In genomic region chr15:92809064-92809879, GRCh38 we compare ENCODE assay signal across 1 cellular context.
TF ChIP-seq lines count a peak whose summit lies in the region.

No MANE protein-coding gene starts in this region.

TF ChIP-seq in HEK293, 187 proteins besides CTCF, POLR2A, EP300 and RAD21 (continued from another document and continues in another):
- TF ChIP-seq, protein P1, sequence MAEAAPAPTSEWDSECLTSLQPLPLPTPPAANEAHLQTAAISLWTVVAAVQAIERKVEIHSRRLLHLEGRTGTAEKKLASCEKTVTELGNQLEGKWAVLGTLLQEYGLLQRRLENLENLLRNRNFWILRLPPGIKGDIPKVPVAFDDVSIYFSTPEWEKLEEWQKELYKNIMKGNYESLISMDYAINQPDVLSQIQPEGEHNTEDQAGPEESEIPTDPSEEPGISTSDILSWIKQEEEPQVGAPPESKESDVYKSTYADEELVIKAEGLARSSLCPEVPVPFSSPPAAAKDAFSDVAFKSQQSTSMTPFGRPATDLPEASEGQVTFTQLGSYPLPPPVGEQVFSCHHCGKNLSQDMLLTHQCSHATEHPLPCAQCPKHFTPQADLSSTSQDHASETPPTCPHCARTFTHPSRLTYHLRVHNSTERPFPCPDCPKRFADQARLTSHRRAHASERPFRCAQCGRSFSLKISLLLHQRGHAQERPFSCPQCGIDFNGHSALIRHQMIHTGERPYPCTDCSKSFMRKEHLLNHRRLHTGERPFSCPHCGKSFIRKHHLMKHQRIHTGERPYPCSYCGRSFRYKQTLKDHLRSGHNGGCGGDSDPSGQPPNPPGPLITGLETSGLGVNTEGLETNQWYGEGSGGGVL (tag by site-specific recombination; IDR thresholded peaks at IDR 0.05), result no peak
- TF ChIP-seq ZNF184 (tag by site-specific recombination; IDR thresholded peaks at IDR 0.05), result peak; percentile 76; the same call in 1 of the 2 replicates
- TF ChIP-seq PATZ1 (tag by site-specific recombination; IDR thresholded peaks at IDR 0.05), result peak; percentile 97
- TF ChIP-seq SETDB1 (IDR thresholded peaks at IDR 0.05; ENCODE audit: insufficient read length, low read length), result no peak
- TF ChIP-seq ZNF394 (tag by site-specific recombination; IDR thresholded peaks at IDR 0.05; ENCODE audit: borderline replicate concordance), result peak; percentile 52; the same call in 1 of the 2 replicates
- TF ChIP-seq MZF1 (tag by site-specific recombination; IDR thresholded peaks at IDR 0.05; ENCODE audit: borderline replicate concordance), result peak; percentile 76; the same call in 1 of the 2 replicates
- no peak for TF ChIP-seq ZNF248 (tag by site-specific recombination; IDR thresholded peaks at IDR 0.05)
- TF ChIP-seq ZNF10 (tag by site-specific recombination; IDR thresholded peaks at IDR 0.05), result peak; percentile 8; the same call in 1 of the 2 replicates
- peak; percentile 95 for TF ChIP-seq KLF8 (tag by site-specific recombination; IDR thresholded peaks at IDR 0.05)
- peak; percentile 83 for TF ChIP-seq ZNF639 (tag by site-specific recombination; IDR thresholded peaks at IDR 0.05)
- TF ChIP-seq, protein P2, sequence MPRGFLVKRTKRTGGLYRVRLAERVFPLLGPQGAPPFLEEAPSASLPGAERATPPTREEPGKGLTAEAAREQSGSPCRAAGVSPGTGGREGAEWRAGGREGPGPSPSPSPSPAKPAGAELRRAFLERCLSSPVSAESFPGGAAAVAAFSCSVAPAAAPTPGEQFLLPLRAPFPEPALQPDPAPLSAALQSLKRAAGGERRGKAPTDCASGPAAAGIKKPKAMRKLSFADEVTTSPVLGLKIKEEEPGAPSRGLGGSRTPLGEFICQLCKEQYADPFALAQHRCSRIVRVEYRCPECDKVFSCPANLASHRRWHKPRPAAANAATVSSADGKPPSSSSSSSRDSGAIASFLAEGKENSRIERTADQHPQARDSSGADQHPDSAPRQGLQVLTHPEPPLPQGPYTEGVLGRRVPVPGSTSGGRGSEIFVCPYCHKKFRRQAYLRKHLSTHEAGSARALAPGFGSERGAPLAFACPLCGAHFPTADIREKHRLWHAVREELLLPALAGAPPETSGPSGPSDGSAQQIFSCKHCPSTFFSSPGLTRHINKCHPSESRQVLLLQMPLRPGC (tag by site-specific recombination; IDR thresholded peaks at IDR 0.05), result peak; percentile 67; the same call in 1 of the 2 replicates
- no peak for TF ChIP-seq ZNF555 (tag by site-specific recombination; conservative IDR thresholded peaks at IDR 0.05)
- TF ChIP-seq ZNF23 (tag by site-specific recombination; IDR thresholded peaks at IDR 0.05; ENCODE audit: borderline replicate concordance), result no peak
- 0 out of 2 replicates have a peak, but pooled peaks have one; percentile 31 for TF ChIP-seq ZNF423 (tag by site-specific recombination; IDR thresholded peaks at IDR 0.05)
- peak; percentile 71; the same call in 1 of the 2 replicates for TF ChIP-seq BCL11B (tag by site-specific recombination; IDR thresholded peaks at IDR 0.05; ENCODE audit: low read depth)
- TF ChIP-seq IKZF3 (tag by site-specific recombination; IDR thresholded peaks at IDR 0.05), result peak; percentile 42; the same call in 1 of the 2 replicates
- TF ChIP-seq ZNF366 (tag by site-specific recombination; conservative IDR thresholded peaks at IDR 0.05), result peak; percentile 89
- no peak for TF ChIP-seq ZNF677 (tag by site-specific recombination; IDR thresholded peaks at IDR 0.05)
- peak; percentile 95 for TF ChIP-seq YY1 (tag by site-specific recombination; IDR thresholded peaks at IDR 0.05)
- peak; percentile 90 for TF ChIP-seq ZXDB (tag by site-specific recombination; IDR thresholded peaks at IDR 0.05)
- TF ChIP-seq, protein P3, sequence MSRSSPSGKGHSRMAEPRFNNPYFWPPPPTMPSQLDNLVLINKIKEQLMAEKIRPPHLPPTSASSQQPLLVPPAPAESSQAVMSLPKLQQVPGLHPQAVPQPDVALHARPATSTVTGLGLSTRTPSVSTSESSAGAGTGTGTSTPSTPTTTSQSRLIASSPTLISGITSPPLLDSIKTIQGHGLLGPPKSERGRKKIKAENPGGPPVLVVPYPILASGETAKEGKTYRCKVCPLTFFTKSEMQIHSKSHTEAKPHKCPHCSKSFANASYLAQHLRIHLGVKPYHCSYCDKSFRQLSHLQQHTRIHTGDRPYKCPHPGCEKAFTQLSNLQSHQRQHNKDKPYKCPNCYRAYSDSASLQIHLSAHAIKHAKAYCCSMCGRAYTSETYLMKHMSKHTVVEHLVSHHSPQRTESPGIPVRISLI (tag by site-specific recombination; IDR thresholded peaks at IDR 0.05), result no peak
- TF ChIP-seq ZNF223 (tag by site-specific recombination; IDR thresholded peaks at IDR 0.05), result no peak
- TF ChIP-seq ZBTB48 (tag by site-specific recombination; IDR thresholded peaks at IDR 0.05), result peak; percentile 77
- no peak; the same call in 1 of the 2 replicates for TF ChIP-seq ZNF580 (tag by site-specific recombination; IDR thresholded peaks at IDR 0.05)
- no peak for TF ChIP-seq ZNF544 (tag by site-specific recombination; IDR thresholded peaks at IDR 0.05)
- TF ChIP-seq, protein P4, sequence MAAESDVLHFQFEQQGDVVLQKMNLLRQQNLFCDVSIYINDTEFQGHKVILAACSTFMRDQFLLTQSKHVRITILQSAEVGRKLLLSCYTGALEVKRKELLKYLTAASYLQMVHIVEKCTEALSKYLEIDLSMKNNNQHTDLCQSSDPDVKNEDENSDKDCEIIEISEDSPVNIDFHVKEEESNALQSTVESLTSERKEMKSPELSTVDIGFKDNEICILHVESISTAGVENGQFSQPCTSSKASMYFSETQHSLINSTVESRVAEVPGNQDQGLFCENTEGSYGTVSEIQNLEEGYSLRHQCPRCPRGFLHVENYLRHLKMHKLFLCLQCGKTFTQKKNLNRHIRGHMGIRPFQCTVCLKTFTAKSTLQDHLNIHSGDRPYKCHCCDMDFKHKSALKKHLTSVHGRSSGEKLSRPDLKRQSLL (tag by site-specific recombination; IDR thresholded peaks at IDR 0.05), result no peak; the same call in 1 of the 2 replicates
- no peak for TF ChIP-seq ZNF350 (tag by site-specific recombination; IDR thresholded peaks at IDR 0.05)
- no peak for TF ChIP-seq ZNF280D (tag by site-specific recombination; IDR thresholded peaks at IDR 0.05)
- peak; percentile 83 for TF ChIP-seq ZNF24 (tag by site-specific recombination; IDR thresholded peaks at IDR 0.05)
- TF ChIP-seq ZBTB8A (tag by site-specific recombination; IDR thresholded peaks at IDR 0.05), result peak; percentile 99
- TF ChIP-seq ZNF140 (tag by site-specific recombination; IDR thresholded peaks at IDR 0.05), result no peak
- TF ChIP-seq ZBTB17 (tag by site-specific recombination; IDR thresholded peaks at IDR 0.05), result peak; percentile 98
- TF ChIP-seq ZNF660 (tag by site-specific recombination; IDR thresholded peaks at IDR 0.05), result peak; percentile 81
- no peak for TF ChIP-seq ZNF654 (tag by site-specific recombination; IDR thresholded peaks at IDR 0.05; ENCODE audit: low read depth)
- no peak for TF ChIP-seq ZNF768 (tag by site-specific recombination; IDR thresholded peaks at IDR 0.05)
- TF ChIP-seq RBAK (tag by site-specific recombination; IDR thresholded peaks at IDR 0.05), result no peak
- peak; percentile 38; the same call in 1 of the 2 replicates for TF ChIP-seq GLIS1 (tag by site-specific recombination; IDR thresholded peaks at IDR 0.05)
- TF ChIP-seq, protein P5, sequence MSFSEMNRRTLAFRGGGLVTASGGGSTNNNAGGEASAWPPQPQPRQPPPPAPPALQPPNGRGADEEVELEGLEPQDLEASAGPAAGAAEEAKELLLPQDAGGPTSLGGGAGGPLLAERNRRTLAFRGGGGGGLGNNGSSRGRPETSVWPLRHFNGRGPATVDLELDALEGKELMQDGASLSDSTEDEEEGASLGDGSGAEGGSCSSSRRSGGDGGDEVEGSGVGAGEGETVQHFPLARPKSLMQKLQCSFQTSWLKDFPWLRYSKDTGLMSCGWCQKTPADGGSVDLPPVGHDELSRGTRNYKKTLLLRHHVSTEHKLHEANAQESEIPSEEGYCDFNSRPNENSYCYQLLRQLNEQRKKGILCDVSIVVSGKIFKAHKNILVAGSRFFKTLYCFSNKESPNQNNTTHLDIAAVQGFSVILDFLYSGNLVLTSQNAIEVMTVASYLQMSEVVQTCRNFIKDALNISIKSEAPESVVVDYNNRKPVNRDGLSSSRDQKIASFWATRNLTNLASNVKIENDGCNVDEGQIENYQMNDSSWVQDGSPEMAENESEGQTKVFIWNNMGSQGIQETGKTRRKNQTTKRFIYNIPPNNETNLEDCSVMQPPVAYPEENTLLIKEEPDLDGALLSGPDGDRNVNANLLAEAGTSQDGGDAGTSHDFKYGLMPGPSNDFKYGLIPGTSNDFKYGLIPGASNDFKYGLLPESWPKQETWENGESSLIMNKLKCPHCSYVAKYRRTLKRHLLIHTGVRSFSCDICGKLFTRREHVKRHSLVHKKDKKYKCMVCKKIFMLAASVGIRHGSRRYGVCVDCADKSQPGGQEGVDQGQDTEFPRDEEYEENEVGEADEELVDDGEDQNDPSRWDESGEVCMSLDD (tag by site-specific recombination; IDR thresholded peaks at IDR 0.05), result 0 out of 2 replicates have a peak, but pooled peaks have one; percentile 24
- TF ChIP-seq ZNF112 (tag by site-specific recombination; IDR thresholded peaks at IDR 0.05), result no peak
- TF ChIP-seq, protein P6, sequence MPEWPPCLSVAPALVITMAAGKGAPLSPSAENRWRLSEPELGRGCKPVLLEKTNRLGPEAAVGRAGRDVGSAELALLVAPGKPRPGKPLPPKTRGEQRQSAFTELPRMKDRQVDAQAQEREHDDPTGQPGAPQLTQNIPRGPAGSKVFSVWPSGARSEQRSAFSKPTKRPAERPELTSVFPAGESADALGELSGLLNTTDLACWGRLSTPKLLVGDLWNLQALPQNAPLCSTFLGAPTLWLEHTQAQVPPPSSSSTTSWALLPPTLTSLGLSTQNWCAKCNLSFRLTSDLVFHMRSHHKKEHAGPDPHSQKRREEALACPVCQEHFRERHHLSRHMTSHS (tag by site-specific recombination; IDR thresholded peaks at IDR 0.05), result no peak
- no peak for TF ChIP-seq PRDM1 (tag by site-specific recombination; IDR thresholded peaks at IDR 0.05)
- no peak for TF ChIP-seq ZNF175 (tag by site-specific recombination; IDR thresholded peaks at IDR 0.05)
- no peak; the same call in 1 of the 2 replicates for TF ChIP-seq ZNF37A (tag by site-specific recombination; IDR thresholded peaks at IDR 0.05)
- TF ChIP-seq, protein P7, sequence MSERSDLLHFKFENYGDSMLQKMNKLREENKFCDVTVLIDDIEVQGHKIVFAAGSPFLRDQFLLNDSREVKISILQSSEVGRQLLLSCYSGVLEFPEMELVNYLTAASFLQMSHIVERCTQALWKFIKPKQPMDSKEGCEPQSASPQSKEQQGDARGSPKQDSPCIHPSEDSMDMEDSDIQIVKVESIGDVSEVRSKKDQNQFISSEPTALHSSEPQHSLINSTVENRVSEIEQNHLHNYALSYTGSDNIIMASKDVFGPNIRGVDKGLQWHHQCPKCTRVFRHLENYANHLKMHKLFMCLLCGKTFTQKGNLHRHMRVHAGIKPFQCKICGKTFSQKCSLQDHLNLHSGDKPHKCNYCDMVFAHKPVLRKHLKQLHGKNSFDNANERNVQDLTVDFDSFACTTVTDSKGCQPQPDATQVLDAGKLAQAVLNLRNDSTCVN (tag by site-specific recombination; optimal IDR thresholded peaks at IDR 0.05), result peak; percentile 84
